Comparison of ENCODE assay signal across 15 cellular contexts in the genomic region with DNA sequence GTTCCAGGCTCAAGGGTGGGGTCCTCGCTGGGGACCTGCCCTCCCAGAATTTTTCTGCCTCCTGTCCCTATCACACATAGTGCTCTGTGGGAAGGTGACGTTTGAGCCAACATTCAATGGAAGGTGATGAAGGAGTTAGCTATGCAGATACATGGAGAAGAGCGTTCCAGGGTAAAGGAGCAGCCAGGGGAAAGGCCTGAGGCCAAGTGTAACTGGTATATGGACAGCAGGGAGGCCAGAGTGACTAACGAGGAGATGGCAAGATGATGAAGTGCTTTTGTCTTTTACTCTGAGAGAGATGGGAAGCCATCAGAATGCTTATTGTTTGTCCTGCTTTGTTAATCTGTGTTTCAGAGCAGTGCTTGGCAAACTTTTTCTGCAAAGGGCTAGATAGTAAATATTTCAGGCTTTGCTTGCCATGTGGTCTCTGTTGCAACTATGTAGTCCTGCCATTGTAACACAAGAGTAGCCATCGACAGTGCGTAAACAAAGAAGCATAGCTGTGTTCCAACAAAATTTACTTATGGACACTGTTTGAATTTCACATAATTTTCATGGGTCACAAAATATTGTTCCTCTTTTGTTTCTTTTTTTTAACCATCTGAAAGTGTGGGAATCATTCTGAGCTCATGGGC. TPM values are rescaled to one million over a fixed set of nuclear protein-coding genes. Genes with fewer than 3 reads are reported as not detected.
A peak's percentile ranks its signal among the peaks of the same experiment; 100 is the strongest.
DNase-seq lines count a peak whose midpoint lies in the region; ATAC-seq and TF ChIP-seq lines count a peak whose summit lies in the region.
"Had no signal": no experiment of that assay in that cellular context is flagged by ENCODE, and none has a peak within 500 bp of the region (broad histone marks: within the 10 kb centered on the region; RNA-seq: fewer than 3 reads in every experiment).

No MANE protein-coding gene starts in this region.

- no peaks in the 10 kb centered on the region for H3K9me2 ChIP-seq in OCI-LY1 (ENCODE audit: low read depth, low read length)

- H3K79me2 ChIP-seq in OCI-LY1 (ENCODE audit: insufficient read depth, low read length), result no peaks in the 10 kb centered on the region

- TF ChIP-seq POLR2A in prostate gland (IDR thresholded peaks at IDR 0.05), result no peak

- no peak overlapping the region for H3K27ac ChIP-seq in OCI-LY1 (ENCODE audit: low read depth, low read length, poor library complexity, severe bottlenecking)
- H3K27ac ChIP-seq in prostate gland, result peak overlapping the region in 1 of 2 donors; percentile 59
- H3K27ac ChIP-seq: BLaER1 treated with 17β-estradiol and CSF1 and Interleukin-3, amounts not matched to agents 10 nM and 100 nM; SJSA1 had no signal

- peak; percentile 72 for ATAC-seq in left lobe of liver

- H3K27me3 ChIP-seq in OCI-LY1 (ENCODE audit: insufficient read depth, low read length) (0 out of 2 replicates have a peak, but pooled peaks cover 5% of the 10 kb centered on the region), prostate gland (replicated peaks; ENCODE audit: insufficient read depth) (no peaks in the 10 kb centered on the region)
- H3K27me3 ChIP-seq: BLaER1 treated with 17β-estradiol and CSF1 and Interleukin-3, amounts not matched to agents 10 nM and 100 nM; SJSA1 had no signal

- H4K20me1 ChIP-seq in OCI-LY1 (ENCODE audit: insufficient read depth, low read length), result no peaks in the 10 kb centered on the region
- H4K20me1 ChIP-seq: BLaER1 treated with 17β-estradiol and CSF1 and Interleukin-3, amounts not matched to agents 10 nM and 100 nM had no signal

- peak overlapping the region; percentile 77; the same call in 1 of the 2 replicates for H2AFZ ChIP-seq in OCI-LY1 (ENCODE audit: low read length)

- H3K4me2 ChIP-seq in OCI-LY1 (ENCODE audit: low read length), result peak overlapping the region; percentile 56

- no peaks in the 10 kb centered on the region for H3F3A ChIP-seq in OCI-LY1 (ENCODE audit: insufficient read depth, low read length)

- WGBS in prostate gland, result 73% methylated on average over 6 of the region's 6 CpGs

- intact Hi-C loops in prostate gland (cut with DNase I), result no loop called here

- H3K4me1 ChIP-seq in OCI-LY1 (ENCODE audit: insufficient read depth, low read length, severe bottlenecking) (peaks cover 12% of the 10 kb centered on the region), prostate gland (replicated peaks) (no peaks in the 10 kb centered on the region)

- peak overlapping the region; percentile 24 for H3K4me3 ChIP-seq in OCI-LY1 (ENCODE audit: low read depth, low read length, poor library complexity, severe bottlenecking)
- H3K4me3 ChIP-seq in prostate gland, result no peak overlapping the region
- H3K4me3 ChIP-seq: BLaER1 treated with 17β-estradiol and CSF1 and Interleukin-3, amounts not matched to agents 10 nM and 100 nM; SJSA1 had no signal

- H3K36me3 ChIP-seq in OCI-LY1 (ENCODE audit: insufficient read depth, low read length), result no peaks in the 10 kb centered on the region; the same call in 1 of the 2 replicates
- no peaks in the 10 kb centered on the region for H3K36me3 ChIP-seq in prostate gland
- H3K36me3 ChIP-seq: BLaER1 treated with 17β-estradiol and CSF1 and Interleukin-3, amounts not matched to agents 10 nM and 100 nM; SJSA1 had no signal

- H3K9me3 ChIP-seq in OCI-LY1 (ENCODE audit: low read length) (peaks cover 2% of the 10 kb centered on the region; the same call in 1 of the 2 replicates), prostate gland (no peaks in the 10 kb centered on the region)
- H3K9me3 ChIP-seq: SJSA1 had no signal

- DNase-seq in ELR (ENCODE audit: low read depth), result peak; percentile 27
- no peak for DNase-seq in left lobe of liver (ENCODE audit: low spot score)
- DNase-seq in prostate gland (ENCODE audit: low spot score), result peak; percentile 50
- no peak for DNase-seq in germinal center (ENCODE audit: low spot score)
- DNase-seq in amniotic stem cell (lab: John Stamatoyannopoulos, UW), result no peak
- no peak for DNase-seq in mesenteric fat pad (ENCODE audit: low spot score)
- DNase-seq: CD8-positive, alpha-beta memory T cell; H9; NCI-H1417; NCI-H1930; NCI-H226; NCI-H524 had no signal

- H3K9ac ChIP-seq in OCI-LY1 (ENCODE audit: low read length), result no peak overlapping the region
- H3K9ac ChIP-seq: BLaER1 treated with 17β-estradiol and CSF1 and Interleukin-3, amounts not matched to agents 10 nM and 100 nM had no signal

- no peak for TF ChIP-seq CTCF in OCI-LY1 (IDR thresholded peaks at IDR 0.05; ENCODE audit: low read length)
- TF ChIP-seq CTCF in prostate gland (IDR thresholded peaks at IDR 0.05), result no peak

RNA-seq across cellular contexts. Expression of gene PIAS1, which starts 25.9 kb away (rescaled TPM):
- total RNA-seq in left lobe of liver, result 13.2 TPM
- total RNA-seq in prostate gland, result 10 to 100 TPM; 40.9 to 58.4 TPM
- 37.3 TPM for total RNA-seq in mesenteric fat pad

Comparison
In these comparisons a context has a peak if more than half of its experiments do, and no peak if none do; other contexts are left out.
1. DNase-seq: peak in ELR (single experiment) and prostate gland (single experiment); none in left lobe of liver (single experiment), germinal center (single experiment), amniotic stem cell (single experiment) and mesenteric fat pad (single experiment).